9 cellular contexts compared by ENCODE assay signal in genomic region chr7:20240080-20240926, GRCh38. TPM values are rescaled to one million over a fixed set of nuclear protein-coding genes. Genes with fewer than 3 reads are reported as not detected.
DNase-seq lines count a peak whose midpoint lies in the region; ATAC-seq and TF ChIP-seq lines count a peak whose summit lies in the region.
"Had no signal": no experiment of that assay in that cellular context is flagged by ENCODE, and none has a peak within 500 bp of the region (broad histone marks: within the 10 kb centered on the region; RNA-seq: fewer than 3 reads in every experiment).

No MANE protein-coding gene starts in this region.

- TF ChIP-seq POLR2A in stomach (IDR thresholded peaks at IDR 0.05): no peak

- H3K27me3 ChIP-seq in Karpas-422 (ENCODE audit: low read length): no peaks in the 10 kb centered on the region
- H3K27me3 ChIP-seq in stomach: no peaks in the 10 kb centered on the region

- WGBS in stomach, 5 donors: 83 to 87% (median 85%) methylated on average over 9 of the region's 9 CpGs

- H3K36me3 Mint-ChIP-seq in stimulated activated naive B cell treated with anti-CD40 and anti-IgM and Interleukin-4, amounts not matched to agents 10 μg/mL and 1 μg/mL and 100 μg/mL, for 72 hours: peaks cover 1 to 6% of the 10 kb centered on the region in 2 donors

- H3K9me3 ChIP-seq in Karpas-422 (ENCODE audit: low read length): no peaks in the 10 kb centered on the region
- H3K9me3 ChIP-seq in stomach: no peaks in the 10 kb centered on the region

- H3K79me2 ChIP-seq in Karpas-422 (ENCODE audit: low read length): no peaks in the 10 kb centered on the region

- intact Hi-C loops in stomach (cut with DNase I; ENCODE audit: low total_unique reads): no loop called here

- no peaks in the 10 kb centered on the region for H3K36me3 ChIP-seq in Karpas-422 (ENCODE audit: insufficient read depth, low read length)
- no peaks in the 10 kb centered on the region for H3K36me3 ChIP-seq in stomach

- H3K27ac Mint-ChIP-seq in stimulated activated naive B cell treated with anti-CD40 and anti-IgM and Interleukin-4, amounts not matched to agents 10 μg/mL and 1 μg/mL and 100 μg/mL, for 72 hours: peak overlapping the region; percentile 70

- no peaks in the 10 kb centered on the region for H3K27me3 Mint-ChIP-seq in stimulated activated naive B cell treated with anti-CD40 and anti-IgM and Interleukin-4, amounts not matched to agents 10 μg/mL and 1 μg/mL and 100 μg/mL, for 72 hours

- no peak for TF ChIP-seq CTCF in stomach (IDR thresholded peaks at IDR 0.05)

- peak overlapping the region; percentile 51 for H2AFZ ChIP-seq in Karpas-422 (ENCODE audit: low read length)

- H3K4me1 ChIP-seq in Karpas-422 (ENCODE audit: low read length) (peaks cover 18% of the 10 kb centered on the region), stomach (no peaks in the 10 kb centered on the region)

- no peak overlapping the region for H3K4me3 ChIP-seq in Karpas-422 (ENCODE audit: low read length)
- H3K4me3 ChIP-seq in stomach: no peak overlapping the region

- peak overlapping the region; percentile 1 for H3K4me2 ChIP-seq in Karpas-422 (ENCODE audit: low read depth, low read length, poor library complexity, severe bottlenecking)

- no peak for DNase-seq in activated CD4-positive, CD25-positive, alpha-beta regulatory T cell (lab: John Stamatoyannopoulos, UW)
- no peak for DNase-seq in Karpas-422
- DNase-seq in stimulated activated naive B cell treated with anti-CD40 and anti-IgM and Interleukin-4, amounts not matched to agents 10 μg/mL and 1 μg/mL and 100 μg/mL, for 72 hours: no peak
- DNase-seq in cerebellum (ENCODE audit: low spot score): no peak
- DNase-seq in stomach: no peak
- no peak for DNase-seq in AML-193 (lab: John Stamatoyannopoulos, UW)
- DNase-seq: NCI-H1930 had no signal

- no peaks in the 10 kb centered on the region for H4K20me1 ChIP-seq in Karpas-422 (ENCODE audit: insufficient read depth, low read depth, low read length)

- peaks cover 48 to 67% of the 10 kb centered on the region in 2 donors for H3K4me1 Mint-ChIP-seq in stimulated activated naive B cell treated with anti-CD40 and anti-IgM and Interleukin-4, amounts not matched to agents 10 μg/mL and 1 μg/mL and 100 μg/mL, for 72 hours

- no peak for TF ChIP-seq EP300 in stomach (IDR thresholded peaks at IDR 0.05)

- peak overlapping the region; percentile 18 to 21 for H3K4me3 Mint-ChIP-seq in stimulated activated naive B cell treated with anti-CD40 and anti-IgM and Interleukin-4, amounts not matched to agents 10 μg/mL and 1 μg/mL and 100 μg/mL, for 72 hours

- peaks cover 0 to 3% of the 10 kb centered on the region in 2 donors for H3K9me3 Mint-ChIP-seq in stimulated activated naive B cell treated with anti-CD40 and anti-IgM and Interleukin-4, amounts not matched to agents 10 μg/mL and 1 μg/mL and 100 μg/mL, for 72 hours

- no peak overlapping the region for H3K9ac ChIP-seq in Karpas-422 (ENCODE audit: low read length)

- H3K9me2 ChIP-seq in Karpas-422 (replicated peaks; ENCODE audit: insufficient read depth, low read length): no peaks in the 10 kb centered on the region

- H3K27ac ChIP-seq in Karpas-422 (ENCODE audit: low read length) (no peak overlapping the region), stomach (no peak overlapping the region)

- ATAC-seq in activated CD4-positive, CD25-positive, alpha-beta regulatory T cell treated with anti-CD3 and anti-CD28 coated beads, Interleukin-2, amount 50 U/mL, for 24 hours: peak; percentile 33
- peak; percentile 46 for ATAC-seq in HG02642 (IDR thresholded peaks at IDR 0.05; ENCODE audit: poor library complexity, unreplicated experiment)
- peak; percentile 41 to 48 for ATAC-seq in stimulated activated naive B cell treated with anti-CD40 and anti-IgM and Interleukin-4, amounts not matched to agents 10 μg/mL and 1 μg/mL and 100 μg/mL, for 72 hours (replicated peaks)

RNA-seq across cellular contexts. Expression of gene MACC1, which starts 23.1 kb away (rescaled TPM):
- 30.4 and 49.9 TPM in 2 replicates for total RNA-seq in Karpas-422 (2014; rRNA removed; shearing (Covaris generic); ENCODE audit: low replicate concordance)
- total RNA-seq in cerebellum: 0.18 TPM
- total RNA-seq in stomach: 10 to 100 TPM in 2 of 5 donors, 1 to 10 TPM in 2, not detected in 1; 2.0 to 41.7 (median 14.5) TPM
- polyA plus RNA-seq in stomach: 1 to 10 TPM in 2 of 3 donors, under 1 TPM in 1; 0.76 to 2.2 (median 1.4) TPM
